28 cellular contexts compared by ENCODE assay signal in the genomic region with DNA sequence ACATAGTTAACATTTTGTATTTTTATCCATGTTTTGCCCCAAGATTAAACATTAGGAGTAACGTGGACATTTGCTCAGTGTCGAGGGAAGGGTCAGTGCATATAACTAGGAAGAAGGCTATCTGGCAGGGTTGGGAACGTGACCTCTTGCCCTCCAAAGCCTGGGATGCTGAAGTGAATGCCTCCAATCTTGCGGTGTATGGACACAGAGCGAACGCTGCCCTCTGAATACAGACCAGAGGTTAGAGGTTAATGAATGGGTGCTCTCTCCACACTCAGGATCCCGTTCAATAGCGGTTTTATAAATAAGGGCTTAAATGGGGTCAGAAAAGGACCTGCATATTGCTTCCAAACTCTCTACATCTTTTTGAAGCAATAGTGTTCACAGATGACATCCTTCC. TPM values are rescaled to one million over a fixed set of nuclear protein-coding genes. Genes with fewer than 3 reads are reported as not detected.
"Had no signal": no experiment of that assay in that cellular context is flagged by ENCODE, and none has a peak within 500 bp of the region (broad histone marks: within the 10 kb centered on the region; RNA-seq: fewer than 3 reads in every experiment).

No MANE protein-coding gene starts in this region.

- H3K9me3 ChIP-seq: heart left ventricle, left lung, lower lobe of right lung, neutrophil, pancreas, prostate gland, thoracic aorta, uterus had no signal

- H3K27ac ChIP-seq: epithelial cell of prostate, heart left ventricle, left lung, lower lobe of right lung, neutrophil, pancreas, prostate gland, skin epidermis, thoracic aorta, uterus had no signal

- ATAC-seq: activated CD8-positive, alpha-beta T cell treated with anti-CD3 and anti-CD28 coated beads for 36 hours; activated naive CD4-positive, alpha-beta T cell treated with anti-CD3 and anti-CD28 coated beads, Interleukin-2, amount 50 U/mL, for 72 hours; heart left ventricle; left lung; lower lobe of right lung; natural killer cell; pancreas; sciatic nerve; stimulated activated effector memory CD8-positive, alpha-beta T cell treated with anti-CD3 and anti-CD28 coated beads, Interleukin-12 subunit alpha, Interleukin-12 subunit beta, amount 100 ng/mL, for 72 hours; T-cell had no signal

- H3K4me3 ChIP-seq: heart left ventricle, left lung, lower lobe of right lung, pancreas, prostate gland, skin epidermis, thoracic aorta, uterus had no signal

- H3K27me3 Mint-ChIP-seq: activated B cell treated with CpG ODN at 0.5 μM for 24 hours; activated CD8-positive, alpha-beta T cell treated with anti-CD3 and anti-CD28 coated beads for 36 hours; stimulated activated naive CD8-positive, alpha-beta T cell treated with anti-CD3 and anti-CD28 coated beads, Interleukin-15, Interleukin-2, amounts not matched to agents 100 ng/mL and 50 ng/mL, for 24 hours; T-cell had no signal

- H3K9me3 Mint-ChIP-seq: activated B cell treated with CpG ODN at 0.5 μM for 24 hours; activated CD8-positive, alpha-beta T cell treated with anti-CD3 and anti-CD28 coated beads for 36 hours; activated naive CD4-positive, alpha-beta T cell treated with anti-CD3 and anti-CD28 coated beads, Interleukin-2, amount 50 U/mL, for 72 hours; activated T-helper 2 cell treated with anti-CD3 and anti-CD28 coated beads, Interferon-gamma antibody, Interleukin-2, Interleukin-4, amounts not matched to agents 10 μg/mL and 5 μg/mL and 100 μg/mL, durations not matched to agents 14 hours and 24 hours and 36 hours; natural killer cell; stimulated activated effector memory CD8-positive, alpha-beta T cell treated with anti-CD3 and anti-CD28 coated beads, Interleukin-12 subunit alpha, Interleukin-12 subunit beta, amount 100 ng/mL, for 72 hours; stimulated activated naive CD8-positive, alpha-beta T cell treated with anti-CD3 and anti-CD28 coated beads, Interleukin-15, Interleukin-2, amounts not matched to agents 100 ng/mL and 50 ng/mL, for 24 hours; T-cell; type B pancreatic cell had no signal

- H3K4me3 Mint-ChIP-seq: activated B cell treated with CpG ODN at 0.5 μM for 24 hours; activated CD8-positive, alpha-beta T cell treated with anti-CD3 and anti-CD28 coated beads for 36 hours; natural killer cell; stimulated activated effector memory CD8-positive, alpha-beta T cell treated with anti-CD3 and anti-CD28 coated beads, Interleukin-12 subunit alpha, Interleukin-12 subunit beta, amount 100 ng/mL, for 72 hours; stimulated activated naive CD8-positive, alpha-beta T cell treated with anti-CD3 and anti-CD28 coated beads, Interleukin-15, Interleukin-2, amounts not matched to agents 100 ng/mL and 50 ng/mL, for 24 hours; T-cell; type B pancreatic cell had no signal

- H3K27me3 ChIP-seq: heart left ventricle, left lung, pancreas, uterus had no signal

- DNase-seq: activated B cell treated with CpG ODN at 0.5 μM for 24 hours; activated CD4-positive, alpha-beta T cell treated with anti-CD3 and anti-CD28 coated beads, Interleukin-2, amount 50 U/mL, for 1 hour; activated CD8-positive, alpha-beta T cell treated with anti-CD3 and anti-CD28 coated beads for 36 hours; activated T-cell treated with anti-CD3 and anti-CD28 coated beads, Interleukin-2, amount 50 U/mL, for 48 hours; cerebellar nuclear complex; cortex of kidney; effector CD4-positive, alpha-beta T cell; heart left ventricle; left lung; lower lobe of right lung; natural killer cell; pancreas; stimulated activated CD4-positive, alpha-beta T cell treated with anti-CD3 and anti-CD28 coated beads, Interleukin-4, amount 100 ng/mL, for 24 hours; T-cell; uterus had no signal

- H3K27ac Mint-ChIP-seq: activated B cell treated with CpG ODN at 0.5 μM for 24 hours; activated CD8-positive, alpha-beta T cell treated with anti-CD3 and anti-CD28 coated beads for 36 hours; activated naive CD4-positive, alpha-beta T cell treated with anti-CD3 and anti-CD28 coated beads, Interleukin-2, amount 50 U/mL, for 72 hours; activated T-helper 2 cell treated with anti-CD3 and anti-CD28 coated beads, Interferon-gamma antibody, Interleukin-2, Interleukin-4, amounts not matched to agents 10 μg/mL and 5 μg/mL and 100 μg/mL, durations not matched to agents 14 hours and 24 hours and 36 hours; natural killer cell; stimulated activated effector memory CD8-positive, alpha-beta T cell treated with anti-CD3 and anti-CD28 coated beads, Interleukin-12 subunit alpha, Interleukin-12 subunit beta, amount 100 ng/mL, for 72 hours; stimulated activated naive CD8-positive, alpha-beta T cell treated with anti-CD3 and anti-CD28 coated beads, Interleukin-15, Interleukin-2, amounts not matched to agents 100 ng/mL and 50 ng/mL, for 24 hours; T-cell; type B pancreatic cell had no signal

- H3K4me1 ChIP-seq: prostate gland had no signal

- H3K36me3 ChIP-seq: left lung, lower lobe of right lung, neutrophil, pancreas, prostate gland, thoracic aorta, uterus had no signal

- H3K36me3 Mint-ChIP-seq: activated naive CD4-positive, alpha-beta T cell treated with anti-CD3 and anti-CD28 coated beads, Interleukin-2, amount 50 U/mL, for 72 hours; natural killer cell; stimulated activated effector memory CD8-positive, alpha-beta T cell treated with anti-CD3 and anti-CD28 coated beads, Interleukin-12 subunit alpha, Interleukin-12 subunit beta, amount 100 ng/mL, for 72 hours had no signal

- FAIRE-seq: islet of Langerhans, pancreas had no signal

RNA-seq across cellular contexts. Expression of gene WNT5B, which starts 49.0 kb away (rescaled TPM):
- total RNA-seq: activated CD8-positive, alpha-beta T cell treated with anti-CD3 and anti-CD28 coated beads for 36 hours; mononuclear cell; natural killer cell had no signal
